In the genomic region with DNA sequence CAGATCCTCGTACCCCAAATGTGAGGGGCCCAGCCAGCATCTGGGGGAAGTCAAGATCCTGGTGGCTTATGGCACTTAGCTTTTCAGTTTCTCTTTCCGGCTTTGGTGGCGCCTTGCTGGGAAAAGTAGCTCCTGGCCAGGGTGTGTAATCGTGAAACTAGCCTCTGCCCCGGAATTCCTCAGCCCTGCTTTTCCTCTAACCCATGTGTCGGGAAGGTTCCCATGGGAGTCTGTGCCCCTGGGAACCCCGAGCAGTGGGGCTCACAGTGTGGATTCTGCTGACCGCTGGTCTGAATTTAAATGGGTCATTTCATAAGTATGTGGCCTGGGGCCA, we compare ENCODE assay signal across 13 cellular contexts. TPM values are rescaled to one million over a fixed set of nuclear protein-coding genes. Genes with fewer than 3 reads are reported as not detected.
DNase-seq lines count a peak whose midpoint lies in the region; ATAC-seq and TF ChIP-seq lines count a peak whose summit lies in the region.
"Had no signal": no experiment of that assay in that cellular context is flagged by ENCODE, and none has a peak within 500 bp of the region (broad histone marks: within the 10 kb centered on the region; RNA-seq: fewer than 3 reads in every experiment).

No MANE protein-coding gene starts in this region.

- H4K20me1 ChIP-seq in mammary epithelial cell (ENCODE audit: insufficient read depth, low read length) (no peaks in the 10 kb centered on the region), PC-9 (ENCODE audit: insufficient read depth) (no peaks in the 10 kb centered on the region)

- H3K36me3 ChIP-seq in mammary epithelial cell (ENCODE audit: insufficient read depth, low read length) (no peaks in the 10 kb centered on the region), PC-9 (ENCODE audit: low read depth) (no peaks in the 10 kb centered on the region)
- H3K36me3 ChIP-seq in effector memory CD4-positive, alpha-beta T cell (ENCODE audit: control insufficient read depth, insufficient read depth, low read length): no peaks in the 10 kb centered on the region

- no peak overlapping the region for H3K27ac ChIP-seq in mammary epithelial cell (ENCODE audit: insufficient read depth, low read depth, low read length)
- no peak overlapping the region for H3K27ac ChIP-seq in effector memory CD4-positive, alpha-beta T cell (ENCODE audit: insufficient read depth, low read length, poor library complexity, severe bottlenecking)
- no peak overlapping the region for H3K27ac ChIP-seq in PC-9

- no peak for DNase-seq in stimulated activated naive CD8-positive, alpha-beta T cell treated with anti-CD3 and anti-CD28 coated beads, Interleukin-15, Interleukin-2, amounts not matched to agents 100 U/mL and 50 U/mL, for 24 hours
- DNase-seq in mammary epithelial cell: no peak
- DNase-seq in naive thymus-derived CD8-positive, alpha-beta T cell: no peak
- DNase-seq in effector memory CD4-positive, alpha-beta T cell: no peak
- DNase-seq in PC-9: no peak
- DNase-seq: COR-L47; GOT3; NK-92 treated with Interleukin-12 subunit alpha and Interleukin-12 subunit beta, amount 100 ng/mL, for 24 hours had no signal

- H3K9ac ChIP-seq in mammary epithelial cell (ENCODE audit: insufficient read depth, low read length): no peak overlapping the region

- H3K27me3 ChIP-seq in mammary epithelial cell (ENCODE audit: insufficient read depth, low read length): no peaks in the 10 kb centered on the region
- no peaks in the 10 kb centered on the region for H3K27me3 ChIP-seq in effector memory CD4-positive, alpha-beta T cell (replicated peaks; ENCODE audit: control insufficient read depth, insufficient read depth, low read length, poor library complexity, severe bottlenecking)
- no peaks in the 10 kb centered on the region for H3K27me3 ChIP-seq in PC-9 (ENCODE audit: insufficient read depth, low read depth)

- dilution Hi-C loops in mammary epithelial cell (cut with HindIII; ENCODE audit: low sequenced_read_pairs): loop anchor here (5.0 kb wide), 1 partner anchor 38 kb away; no protein-coding TSS in a partner anchor

- no peak for TF ChIP-seq CTCF in mammary epithelial cell (conservative IDR thresholded peaks at IDR 0.05 in 1 of 2, IDR thresholded peaks at IDR 0.05 in 1 of 2; ENCODE audit: extremely low read depth in 1 of 2, insufficient read depth in 1 of 2, low read depth in 1 of 2, low read length in 2 of 2)
- TF ChIP-seq CTCF in PC-9 (conservative IDR thresholded peaks at IDR 0.05): no peak

- 42% methylated on average over 8 of the region's 8 CpGs for WGBS in mammary epithelial cell (ENCODE audit: low coverage, missing lambda C conversion rate)

- POLR2A ChIA-PET in naive thymus-derived CD8-positive, alpha-beta T cell (lab: Charles Lee): interaction anchor here (1.9 to 7.7 kb wide), 3 partner anchors 39 to 95 kb away, joined by 8 to 107 read pairs (median 71); no protein-coding TSS in a partner anchor
- POLR2A ChIA-PET in PC-9 (lab: Charles Lee; ENCODE audit: unreplicated experiment): no interaction called here

- peaks cover 3% of the 10 kb centered on the region for H3K36me3 Mint-ChIP-seq in stimulated activated naive CD8-positive, alpha-beta T cell treated with anti-CD3 and anti-CD28 coated beads, Interleukin-15, Interleukin-2, amounts not matched to agents 100 ng/mL and 50 ng/mL, for 24 hours (ENCODE audit: low read depth)
- no peaks in the 10 kb centered on the region for H3K36me3 Mint-ChIP-seq in naive thymus-derived CD8-positive, alpha-beta T cell

- peaks cover 51% of the 10 kb centered on the region for H3K4me1 Mint-ChIP-seq in stimulated activated naive CD8-positive, alpha-beta T cell treated with anti-CD3 and anti-CD28 coated beads, Interleukin-15, Interleukin-2, amounts not matched to agents 100 ng/mL and 50 ng/mL, for 24 hours (ENCODE audit: low read depth)
- peaks cover 28 to 52% (median 47%) of the 10 kb centered on the region in 4 donors for H3K4me1 Mint-ChIP-seq in naive thymus-derived CD8-positive, alpha-beta T cell

- H3K9me3 ChIP-seq in mammary epithelial cell (replicated peaks; ENCODE audit: insufficient read depth, low read length): no peaks in the 10 kb centered on the region
- no peaks in the 10 kb centered on the region for H3K9me3 ChIP-seq in effector memory CD4-positive, alpha-beta T cell (ENCODE audit: control insufficient read depth, low read length)
- no peaks in the 10 kb centered on the region for H3K9me3 ChIP-seq in PC-9 (ENCODE audit: insufficient read depth, low read depth)

- peaks cover 2% of the 10 kb centered on the region for H3K27me3 Mint-ChIP-seq in stimulated activated naive CD8-positive, alpha-beta T cell treated with anti-CD3 and anti-CD28 coated beads, Interleukin-15, Interleukin-2, amounts not matched to agents 100 ng/mL and 50 ng/mL, for 24 hours
- H3K27me3 Mint-ChIP-seq in naive thymus-derived CD8-positive, alpha-beta T cell: no peaks in the 10 kb centered on the region

- no peak overlapping the region for H3K4me3 Mint-ChIP-seq in stimulated activated naive CD8-positive, alpha-beta T cell treated with anti-CD3 and anti-CD28 coated beads, Interleukin-15, Interleukin-2, amounts not matched to agents 100 ng/mL and 50 ng/mL, for 24 hours
- peak overlapping the region in 2 of 10 donors; percentile 27 to 71 for H3K4me3 Mint-ChIP-seq in naive thymus-derived CD8-positive, alpha-beta T cell

- peaks cover 7% of the 10 kb centered on the region; the same call in 1 of the 2 replicates for H3F3A ChIP-seq in PC-9 (ENCODE audit: insufficient read depth, low read depth)

- no peak overlapping the region for H3K4me3 ChIP-seq in mammary epithelial cell (replicated peaks in 1 of 3; ENCODE audit: insufficient read depth in 1 of 3, low read depth in 2 of 3, low read length in 3 of 3)
- H3K4me3 ChIP-seq in effector memory CD4-positive, alpha-beta T cell (ENCODE audit: insufficient read depth, low read depth, low read length, poor library complexity, severe bottlenecking): no peak overlapping the region
- H3K4me3 ChIP-seq in PC-9: no peak overlapping the region
- H3K4me3 ChIP-seq: skin epidermis had no signal

- no peaks in the 10 kb centered on the region for H3K9me3 Mint-ChIP-seq in stimulated activated naive CD8-positive, alpha-beta T cell treated with anti-CD3 and anti-CD28 coated beads, Interleukin-15, Interleukin-2, amounts not matched to agents 100 ng/mL and 50 ng/mL, for 24 hours
- no peaks in the 10 kb centered on the region for H3K9me3 Mint-ChIP-seq in naive thymus-derived CD8-positive, alpha-beta T cell

- in situ Hi-C loops in mammary epithelial cell (cut with MboI; ENCODE audit: low sequenced_read_pairs in 2 of 2): loop anchor here in 1 of 2 donors (5.0 kb wide), 1 partner anchor 297 kb away; no protein-coding TSS in a partner anchor

- CTCF ChIA-PET in mammary epithelial cell (lab: Charles Lee; ENCODE audit: low non-redundant PET): no interaction called here
- CTCF ChIA-PET in PC-9 (lab: Charles Lee): interaction anchor here (1.3 kb wide), 2 partner anchors 38 to 276 kb away, joined by 3 to 4 read pairs; no protein-coding TSS in a partner anchor

- H2AFZ ChIP-seq in mammary epithelial cell (ENCODE audit: low read depth, low read length) (peak overlapping the region; percentile 38), PC-9 (no peak overlapping the region)

- H3K9me2 ChIP-seq in PC-9 (ENCODE audit: insufficient read depth): no peaks in the 10 kb centered on the region

- no TSS peak for BruUV-seq in mammary epithelial cell (replicated peaks; lab: Mats Ljungman, UMichigan)
- BruUV-seq in PC-9 (replicated peaks; lab: Mats Ljungman, UMichigan): no TSS peak

- H3K4me2 ChIP-seq in mammary epithelial cell (ENCODE audit: insufficient read depth, low read depth, low read length) (peak overlapping the region; percentile 49), PC-9 (no peak overlapping the region)

- H3K79me2 ChIP-seq in mammary epithelial cell (ENCODE audit: insufficient read depth, low read length) (peaks cover 12% of the 10 kb centered on the region), PC-9 (ENCODE audit: low read depth) (no peaks in the 10 kb centered on the region)

- intact Hi-C loops in mammary epithelial cell (cut with micrococcal nuclease) (loop anchor here (5.0 kb wide), 1 partner anchor 77 kb away; no protein-coding TSS in a partner anchor), PC-9 (cut with micrococcal nuclease; ENCODE audit: unreplicated experiment) (loop anchor here (5.0 to 10.0 kb wide), 3 partner anchors 38 to 204 kb away; no protein-coding TSS in a partner anchor)

- ATAC-seq in stimulated activated naive CD8-positive, alpha-beta T cell treated with anti-CD3 and anti-CD28 coated beads, Interleukin-15, Interleukin-2, amounts not matched to agents 100 U/mL and 50 U/mL, for 24 hours: no peak
- ATAC-seq in naive thymus-derived CD8-positive, alpha-beta T cell: no peak
- ATAC-seq in HG03280 (IDR thresholded peaks at IDR 0.05; ENCODE audit: unreplicated experiment): no peak
- no peak for ATAC-seq in HG02623 (IDR thresholded peaks at IDR 0.05; ENCODE audit: unreplicated experiment)

- H3K4me1 ChIP-seq in mammary epithelial cell (ENCODE audit: insufficient read depth, low read length) (peaks cover 18% of the 10 kb centered on the region), PC-9 (replicated peaks; ENCODE audit: insufficient read depth) (peaks cover 15% of the 10 kb centered on the region)
- peaks cover 39% of the 10 kb centered on the region for H3K4me1 ChIP-seq in effector memory CD4-positive, alpha-beta T cell (ENCODE audit: control insufficient read depth, insufficient read depth, low read length, poor library complexity, severe bottlenecking)

- H3K27ac Mint-ChIP-seq in stimulated activated naive CD8-positive, alpha-beta T cell treated with anti-CD3 and anti-CD28 coated beads, Interleukin-15, Interleukin-2, amounts not matched to agents 100 ng/mL and 50 ng/mL, for 24 hours: peak overlapping the region; percentile 12
- peak overlapping the region; percentile 68 to 91 (median 82) for H3K27ac Mint-ChIP-seq in naive thymus-derived CD8-positive, alpha-beta T cell

RNA-seq across cellular contexts. Expression of gene SOCS1, which starts 3.3 kb away (rescaled TPM):
- total RNA-seq in mammary epithelial cell (1 to 10 TPM; 2.0 to 7.9 TPM), PC-9 (2021) (4.6 and 6.7 TPM in 2 replicates)
- polyA plus RNA-seq in mammary epithelial cell: 3.5 TPM
- polyA minus RNA-seq in mammary epithelial cell: 1.4 TPM
- total RNA-seq in naive thymus-derived CD8-positive, alpha-beta T cell: 10 to 100 TPM; 15.8 to 16.5 TPM
- 10 to 100 TPM; 13.5 to 24.0 (median 13.5) TPM for polyA plus RNA-seq in naive thymus-derived CD8-positive, alpha-beta T cell

RNA-seq across cellular contexts. Expression of gene TNP2, which starts 9.9 kb away (rescaled TPM):
- not detected for total RNA-seq in mammary epithelial cell
- not detected for polyA plus RNA-seq in mammary epithelial cell
- polyA minus RNA-seq in mammary epithelial cell: not detected
- not detected for total RNA-seq in naive thymus-derived CD8-positive, alpha-beta T cell
- not detected for polyA plus RNA-seq in naive thymus-derived CD8-positive, alpha-beta T cell
- total RNA-seq in PC-9 (2021): not detected in 2 replicates
- total RNA-seq: mucosa of gallbladder had no signal

RNA-seq across cellular contexts. Expression of gene PRM3, which starts 14.2 kb away (rescaled TPM):
- total RNA-seq in mammary epithelial cell (not detected), PC-9 (2021) (not detected in 2 replicates)
- polyA plus RNA-seq in mammary epithelial cell: not detected
- not detected for polyA minus RNA-seq in mammary epithelial cell
- not detected for total RNA-seq in naive thymus-derived CD8-positive, alpha-beta T cell
- polyA plus RNA-seq in naive thymus-derived CD8-positive, alpha-beta T cell: not detected
- total RNA-seq: mucosa of gallbladder had no signal

RNA-seq across cellular contexts. Expression of gene PRM2, which starts 17.0 kb away (rescaled TPM):
- total RNA-seq in mammary epithelial cell (not detected), PC-9 (2021) (not detected in 2 replicates)
- polyA plus RNA-seq in mammary epithelial cell: not detected
- polyA minus RNA-seq in mammary epithelial cell: not detected
- total RNA-seq in naive thymus-derived CD8-positive, alpha-beta T cell: not detected
- not detected for polyA plus RNA-seq in naive thymus-derived CD8-positive, alpha-beta T cell
- total RNA-seq: mucosa of gallbladder had no signal

RNA-seq across cellular contexts. Expression of gene PRM1, which starts 21.9 kb away (rescaled TPM):
- total RNA-seq in mammary epithelial cell (not detected), PC-9 (2021) (not detected in 2 replicates)
- not detected for polyA plus RNA-seq in mammary epithelial cell
- not detected for polyA minus RNA-seq in mammary epithelial cell
- not detected for total RNA-seq in naive thymus-derived CD8-positive, alpha-beta T cell
- not detected for polyA plus RNA-seq in naive thymus-derived CD8-positive, alpha-beta T cell
- total RNA-seq: mucosa of gallbladder had no signal
